ENCODE assay signal across 3 cellular contexts in the genomic region with DNA sequence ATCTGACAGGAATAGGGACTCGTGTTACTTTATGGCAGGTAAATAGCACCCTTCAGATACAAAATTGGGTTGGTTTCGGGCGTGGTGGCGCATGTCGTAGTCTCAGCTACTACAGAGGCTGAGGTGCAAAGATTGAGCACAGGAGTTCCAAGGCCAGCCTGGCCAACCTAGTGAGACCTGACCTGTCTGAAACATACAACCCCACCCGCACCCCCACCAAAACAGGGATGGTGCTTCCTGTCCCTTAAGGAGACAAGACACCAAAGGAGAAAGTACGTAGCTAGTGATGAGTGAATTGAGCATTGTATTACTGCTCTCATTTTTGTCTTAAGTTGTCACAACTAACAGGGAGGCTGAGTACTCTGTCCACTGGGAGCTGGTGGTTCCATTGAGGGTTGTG.
TF ChIP-seq lines count a peak whose summit lies in the region.

No MANE protein-coding gene starts in this region.

TF ChIP-seq in A549, 52 proteins besides CTCF, POLR2A, EP300 and RAD21:
- no peak for TF ChIP-seq RARB (CRISPR knock-in tag; IDR thresholded peaks at IDR 0.05)
- TF ChIP-seq RFX5 (IDR thresholded peaks at IDR 0.05) = no peak
- TF ChIP-seq MAFK (IDR thresholded peaks at IDR 0.05; ENCODE audit: partially characterized antibody) = no peak
- TF ChIP-seq, protein P1, sequence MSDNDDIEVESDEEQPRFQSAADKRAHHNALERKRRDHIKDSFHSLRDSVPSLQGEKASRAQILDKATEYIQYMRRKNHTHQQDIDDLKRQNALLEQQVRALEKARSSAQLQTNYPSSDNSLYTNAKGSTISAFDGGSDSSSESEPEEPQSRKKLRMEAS (IDR thresholded peaks at IDR 0.05) = no peak
- TF ChIP-seq, protein P2, sequence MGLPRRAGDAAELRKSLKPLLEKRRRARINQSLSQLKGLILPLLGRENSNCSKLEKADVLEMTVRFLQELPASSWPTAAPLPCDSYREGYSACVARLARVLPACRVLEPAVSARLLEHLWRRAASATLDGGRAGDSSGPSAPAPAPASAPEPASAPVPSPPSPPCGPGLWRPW (IDR thresholded peaks at IDR 0.05) = no peak
- TF ChIP-seq CBX2 (IDR thresholded peaks at IDR 0.05; ENCODE audit: borderline replicate concordance, low read depth) = no peak
- TF ChIP-seq TFCP2L1 (CRISPR knock-in tag; IDR thresholded peaks at IDR 0.05) = no peak
- TF ChIP-seq SMC3 (IDR thresholded peaks at IDR 0.05) = no peak
- TF ChIP-seq FOSL2 (IDR thresholded peaks at IDR 0.05) = no peak
- no peak for TF ChIP-seq FOSL2 (CRISPR knock-in tag; IDR thresholded peaks at IDR 0.05)
- TF ChIP-seq NR3C1 (IDR thresholded peaks at IDR 0.05) = no peak
- no peak for TF ChIP-seq KDM1A (IDR thresholded peaks at IDR 0.05; ENCODE audit: low read depth)
- TF ChIP-seq FOXS1 (CRISPR knock-in tag; IDR thresholded peaks at IDR 0.05) = no peak
- no peak for TF ChIP-seq EHF (CRISPR knock-in tag; IDR thresholded peaks at IDR 0.05)
- no peak for TF ChIP-seq ZFP36 (IDR thresholded peaks at IDR 0.05; ENCODE audit: borderline replicate concordance, partially characterized antibody)
- no peak for TF ChIP-seq HEYL (CRISPR knock-in tag; IDR thresholded peaks at IDR 0.05)
- TF ChIP-seq TP53 (CRISPR knock-in tag; IDR thresholded peaks at IDR 0.05) = no peak
- TF ChIP-seq, protein P3, sequence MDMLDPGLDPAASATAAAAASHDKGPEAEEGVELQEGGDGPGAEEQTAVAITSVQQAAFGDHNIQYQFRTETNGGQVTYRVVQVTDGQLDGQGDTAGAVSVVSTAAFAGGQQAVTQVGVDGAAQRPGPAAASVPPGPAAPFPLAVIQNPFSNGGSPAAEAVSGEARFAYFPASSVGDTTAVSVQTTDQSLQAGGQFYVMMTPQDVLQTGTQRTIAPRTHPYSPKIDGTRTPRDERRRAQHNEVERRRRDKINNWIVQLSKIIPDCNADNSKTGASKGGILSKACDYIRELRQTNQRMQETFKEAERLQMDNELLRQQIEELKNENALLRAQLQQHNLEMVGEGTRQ (IDR thresholded peaks at IDR 0.05) = no peak
- TF ChIP-seq NPAS2 (CRISPR knock-in tag; IDR thresholded peaks at IDR 0.05; ENCODE audit: borderline replicate concordance) = no peak

TF ChIP-seq in WTC11, 78 proteins besides CTCF, POLR2A, EP300 and RAD21:
- TF ChIP-seq GRHL2 (CRISPR knock-in tag; IDR thresholded peaks at IDR 0.05; ENCODE audit: insufficient replicate concordance, severe bottlenecking) = no peak
- TF ChIP-seq CBFB (CRISPR knock-in tag; IDR thresholded peaks at IDR 0.05; ENCODE audit: low read depth) = no peak
- TF ChIP-seq ESRRA (CRISPR knock-in tag; IDR thresholded peaks at IDR 0.05; ENCODE audit: borderline replicate concordance) = no peak
- 0 out of 2 replicates have a peak, but pooled peaks have one; percentile 32 for TF ChIP-seq ZNF671 (CRISPR knock-in tag; IDR thresholded peaks at IDR 0.05)

TF ChIP-seq in endothelial cell of umbilical vein, 7 proteins besides CTCF, POLR2A, EP300 and RAD21:
- TF ChIP-seq POLR2AphosphoS5 (IDR thresholded peaks at IDR 0.05; ENCODE audit: insufficient read depth, low read depth, low read length) = no peak
- no peak for TF ChIP-seq MYC (IDR thresholded peaks at IDR 0.05; ENCODE audit: low read depth, low read length)
- no peak for TF ChIP-seq FOS (IDR thresholded peaks at IDR 0.05; ENCODE audit: borderline replicate concordance, insufficient read depth, low read length)
- TF ChIP-seq EZH2 (IDR thresholded peaks at IDR 0.05; ENCODE audit: borderline replicate concordance, low read depth, low read length, severe bottlenecking) = no peak
- TF ChIP-seq GATA2 (IDR thresholded peaks at IDR 0.05; ENCODE audit: insufficient read depth, insufficient read length, low read depth, low read length) = no peak
- TF ChIP-seq, protein P1 (IDR thresholded peaks at IDR 0.05; ENCODE audit: insufficient read depth, insufficient read length) = no peak
- TF ChIP-seq JUN (IDR thresholded peaks at IDR 0.05; ENCODE audit: borderline replicate concordance, insufficient read depth, insufficient read length, low read depth) = no peak
